In the genomic region with DNA sequence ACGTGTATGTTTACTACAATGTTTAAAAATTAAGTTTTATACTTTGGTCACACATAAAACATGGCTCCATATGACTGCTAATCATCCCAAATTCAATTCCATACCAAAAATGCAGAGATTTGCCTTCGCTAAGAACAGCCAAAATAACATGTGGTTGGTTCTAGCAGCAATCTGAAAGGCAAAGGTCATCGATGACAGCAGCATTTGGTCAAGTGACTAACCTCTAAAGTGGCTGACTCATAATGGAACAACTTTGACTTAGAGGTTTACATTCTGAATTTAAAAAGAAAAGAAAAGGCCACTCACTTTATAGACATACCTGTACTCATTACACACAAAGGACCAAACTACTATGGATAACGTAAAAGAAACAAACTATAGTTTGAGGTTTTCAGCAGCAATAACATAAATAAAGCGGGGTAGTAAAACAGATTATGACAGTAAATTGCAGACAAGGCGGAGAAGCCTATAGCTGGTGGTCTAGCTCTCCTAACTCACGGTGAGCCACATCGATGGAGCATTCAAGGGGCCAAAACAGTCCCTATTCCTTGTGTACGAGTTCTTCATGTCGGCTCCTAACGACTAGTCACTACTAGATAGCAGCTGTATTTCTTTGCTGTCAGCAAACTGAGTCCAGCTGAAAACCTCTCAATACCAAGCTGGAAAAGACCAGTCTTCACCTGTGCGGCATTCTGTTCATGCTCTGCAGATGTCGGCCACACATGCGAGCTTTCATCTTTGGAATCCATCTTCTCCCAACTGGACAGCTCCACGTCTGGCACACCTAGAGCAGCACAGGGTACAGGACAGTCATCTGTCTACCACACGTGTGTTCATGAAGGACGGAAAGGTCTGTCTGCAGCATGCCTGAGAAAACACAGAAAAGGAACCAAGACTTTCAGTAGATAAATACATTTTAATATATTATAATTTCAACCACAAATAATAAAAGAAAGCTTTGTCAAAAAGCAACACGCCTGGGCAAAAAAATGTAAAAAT, we compare ENCODE assay signal across 8 cellular contexts. TPM values are rescaled to one million over a fixed set of nuclear protein-coding genes. Genes with fewer than 3 reads are reported as not detected.
DNase-seq lines count a peak whose midpoint lies in the region; ATAC-seq and TF ChIP-seq lines count a peak whose summit lies in the region.

No MANE protein-coding gene starts in this region.

- TF ChIP-seq CTCF in AG04450 (IDR thresholded peaks at IDR 0.05; ENCODE audit: low read depth, low read length): no peak
- no peak for TF ChIP-seq CTCF in osteoblast (IDR thresholded peaks at IDR 0.05; ENCODE audit: extremely low read depth, low read depth, low read length)

- no peak overlapping the region for H2AFZ ChIP-seq in osteoblast (ENCODE audit: low read length)

- H3K27ac ChIP-seq in AG04450 (ENCODE audit: low read depth, low read length) (no peak overlapping the region), osteoblast (ENCODE audit: low read depth, low read length) (no peak overlapping the region)

- CTCF ChIA-PET in AG04450 (lab: Charles Lee): interaction anchor here (1.2 to 1.6 kb wide), 2 partner anchors 10 to 172 kb away, joined by 3 to 6 read pairs; no protein-coding TSS in a partner anchor

- peaks cover 13% of the 10 kb centered on the region for H3K4me1 ChIP-seq in osteoblast (ENCODE audit: insufficient read depth, low read length)

- POLR2A ChIA-PET in AG04450 (lab: Yijun Ruan, JAX): interaction anchor here (1.1 kb wide), 1 partner anchor 42 kb away, joined by 3 read pairs; the partner anchor contains the start of gene PRDM10

- H3K9me3 ChIP-seq in AG04450 (ENCODE audit: control insufficient read depth, insufficient read depth, low read length) (no peaks in the 10 kb centered on the region), osteoblast (ENCODE audit: low read depth, low read length) (no peaks in the 10 kb centered on the region)

- peaks cover 9% of the 10 kb centered on the region for H3K36me3 ChIP-seq in osteoblast (ENCODE audit: insufficient read depth, low read length)

- ATAC-seq in GM18870 (IDR thresholded peaks at IDR 0.05; ENCODE audit: unreplicated experiment) (peak; percentile 92), HG03060 (IDR thresholded peaks at IDR 0.05; ENCODE audit: low read depth, unreplicated experiment) (peak; percentile 93), GM19328 (IDR thresholded peaks at IDR 0.05; ENCODE audit: unreplicated experiment) (no peak)

- H3K27me3 ChIP-seq in AG04450 (ENCODE audit: control insufficient read depth, insufficient read depth, low read length) (no peaks in the 10 kb centered on the region), osteoblast (ENCODE audit: insufficient read depth, low read length) (no peaks in the 10 kb centered on the region)

- H3K4me2 ChIP-seq in osteoblast (ENCODE audit: insufficient read depth, low read length): peak overlapping the region; percentile 27

- peaks cover 24% of the 10 kb centered on the region for H4K20me1 ChIP-seq in osteoblast (ENCODE audit: insufficient read depth, low read length)

- DNase-seq in AG04450 (ENCODE audit: low read depth, low spot score): peak; percentile 72
- peak; percentile 3 for DNase-seq in T1000 (lab: John Stamatoyannopoulos, UW)
- DNase-seq in osteoblast (ENCODE audit: insufficient read length, low spot score, missing footprints): peak; percentile 92
- DNase-seq in DMS153 treated with DMSO at 0.1 percent for 48 hours (lab: John Stamatoyannopoulos, UW; ENCODE audit: unreplicated experiment): no peak
- DNase-seq in nucleus accumbens (lab: John Stamatoyannopoulos, UW): no peak

- no peaks in the 10 kb centered on the region for H3K79me2 ChIP-seq in osteoblast (ENCODE audit: insufficient read depth, low read length)

- H3K4me3 ChIP-seq in AG04450 (ENCODE audit: low read depth, low read length): no peak overlapping the region
- no peak overlapping the region for H3K4me3 ChIP-seq in osteoblast (ENCODE audit: insufficient read depth, low read length)

RNA-seq across cellular contexts. Expression of gene PRDM10, which starts 42.1 kb away (rescaled TPM):
- 3.9 and 4.7 TPM in 2 replicates for polyA plus RNA-seq in AG04450 (2011; rRNA removed)
- 10.9 and 20.2 TPM in 2 replicates for polyA minus RNA-seq in AG04450 (2011; rRNA and poly(A)+ RNA removed)
- 8.0 and 8.8 TPM in 2 replicates for total RNA-seq in osteoblast

Comparison
In these comparisons a context has a peak if more than half of its experiments do, and no peak if none do; other contexts are left out.
1. DNase-seq: peak in AG04450 (single experiment), T1000 (single experiment) and osteoblast (single experiment); none in DMS153 treated with DMSO at 0.1 percent for 48 hours (single experiment) and nucleus accumbens (0 of 56).